Comparison of ENCODE assay signal across 8 cellular contexts in genomic region chr1:117607471-117607870, GRCh38. TPM values are rescaled to one million over a fixed set of nuclear protein-coding genes. Genes with fewer than 3 reads are reported as not detected.
DNase-seq lines count a peak whose midpoint lies in the region; TF ChIP-seq lines count a peak whose summit lies in the region.

No MANE protein-coding gene starts in this region.

- no peaks in the 10 kb centered on the region for H3K79me2 ChIP-seq in DOHH2 (ENCODE audit: control insufficient read depth, low read length)

- intact Hi-C loops in ovary (cut with DNase I): loop anchor here in 2 of 4 donors (5.0 kb wide), 1 partner anchor 150 kb away; no protein-coding TSS in a partner anchor

- TF ChIP-seq POLR2A in ovary (IDR thresholded peaks at IDR 0.05): no peak

- no peaks in the 10 kb centered on the region for H3K36me3 ChIP-seq in DOHH2 (ENCODE audit: control insufficient read depth, low read length)
- no peaks in the 10 kb centered on the region for H3K36me3 ChIP-seq in ovary

- peaks cover 26% of the 10 kb centered on the region for H3K4me1 ChIP-seq in DOHH2 (ENCODE audit: control insufficient read depth, low read length)
- H3K4me1 ChIP-seq in ovary (ENCODE audit: insufficient read depth): no peaks in the 10 kb centered on the region

- H3K9me3 ChIP-seq in DOHH2 (ENCODE audit: control insufficient read depth, insufficient read depth, low read length) (no peaks in the 10 kb centered on the region), ovary (no peaks in the 10 kb centered on the region)

- peak overlapping the region; percentile 71; the same call in 1 of the 2 replicates for H3K4me2 ChIP-seq in DOHH2 (ENCODE audit: low read length)

- no peaks in the 10 kb centered on the region for H3K9me2 ChIP-seq in DOHH2 (replicated peaks; ENCODE audit: control insufficient read depth, low read length)

- H3K4me3 ChIP-seq in DOHH2 (ENCODE audit: low read length) (no peak overlapping the region), ovary (peak overlapping the region; percentile 94)

- TF ChIP-seq EP300 in ovary (IDR thresholded peaks at IDR 0.05): no peak

- H3K27ac ChIP-seq in DOHH2 (ENCODE audit: low read depth, low read length) (no peak overlapping the region), ovary (no peak overlapping the region)

- TF ChIP-seq CTCF in DOHH2 (IDR thresholded peaks at IDR 0.05; ENCODE audit: low read depth, low read length, poor library complexity, severe bottlenecking) (no peak), ovary (IDR thresholded peaks at IDR 0.05) (no peak)

- H3K27me3 ChIP-seq in DOHH2 (ENCODE audit: control insufficient read depth, low read length): peaks cover 65% of the 10 kb centered on the region
- H3K27me3 ChIP-seq in ovary: no peaks in the 10 kb centered on the region

- H4K20me1 ChIP-seq in DOHH2 (ENCODE audit: control insufficient read depth, insufficient read depth, low read depth, low read length): no peaks in the 10 kb centered on the region

- DNase-seq in SKM-1 (lab: John Stamatoyannopoulos, UW; ENCODE audit: unreplicated experiment): peak; percentile 25
- peak; percentile 10 for DNase-seq in astrocyte of the hippocampus (ENCODE audit: low read depth, low spot score)
- peak in 1 of 5 donors; percentile 16 for DNase-seq in ovary
- DNase-seq in anterior cingulate cortex (lab: John Stamatoyannopoulos, UW): no peak
- no peak for DNase-seq in NCI-H1694 (lab: John Stamatoyannopoulos, UW)
- no peak for DNase-seq in GOT3 (lab: John Stamatoyannopoulos, UW)
- DNase-seq in GM19240 (ENCODE audit: insufficient read length, low spot score): no peak

- 43 to 50% (median 46%) methylated on average over 6 of the region's 6 CpGs for WGBS in ovary, 3 donors

- H3F3A ChIP-seq in DOHH2 (ENCODE audit: control insufficient read depth, insufficient read depth): no peaks in the 10 kb centered on the region

RNA-seq across cellular contexts. Expression of gene TENT5C, which starts 1.6 kb away (rescaled TPM):
- 10 to 100 TPM in 5 of 7 donors, 1 to 10 TPM in 2; 6.2 to 24.7 (median 11.4) TPM for total RNA-seq in ovary
- 10 to 100 TPM in 1 of 2 donors, 1 to 10 TPM in 1; 2.6 to 11.6 TPM for polyA plus RNA-seq in ovary

Comparison
In these comparisons a context has a peak if more than half of its experiments do, and no peak if none do; other contexts are left out.
1. DNase-seq: peak in SKM-1 (single experiment) and astrocyte of the hippocampus (single experiment); none in anterior cingulate cortex (0 of 58), NCI-H1694 (single experiment), GOT3 (single experiment) and GM19240 (single experiment).